In genomic region chr17:3993493-3994220, GRCh38 we compare ENCODE assay signal across 21 cellular contexts. TPM values are rescaled to one million over a fixed set of nuclear protein-coding genes. Genes with fewer than 3 reads are reported as not detected.
DNase-seq lines count a peak whose midpoint lies in the region; ATAC-seq, FAIRE-seq and TF ChIP-seq lines count a peak whose summit lies in the region.
"Had no signal": no experiment of that assay in that cellular context is flagged by ENCODE, and none has a peak within 500 bp of the region (broad histone marks: within the 10 kb centered on the region; RNA-seq: fewer than 3 reads in every experiment).

No MANE protein-coding gene starts in this region.

- no peaks in the 10 kb centered on the region for H4K20me1 ChIP-seq in HepG2 (ENCODE audit: insufficient read depth, low read length)
- H4K20me1 ChIP-seq: BLaER1 had no signal

- TF ChIP-seq CTCF in right lobe of liver (IDR thresholded peaks at IDR 0.05) (no peak), HepG2 (CRISPR knock-in tag; IDR thresholded peaks at IDR 0.05) (no peak)

- TF ChIP-seq EP300 in HepG2 (IDR thresholded peaks at IDR 0.05; ENCODE audit: low read depth in 2 of 2, low read length in 2 of 2) (no peak), HepG2 (CRISPR knock-in tag; IDR thresholded peaks at IDR 0.05; ENCODE audit: borderline replicate concordance) (no peak)

- no peak for ATAC-seq in right lobe of liver
- no peak for ATAC-seq in HepG2
- ATAC-seq: GM23338, T-helper 17 cell had no signal

- no peak overlapping the region for H3K9ac ChIP-seq in HepG2 (ENCODE audit: insufficient read depth, low read depth, low read length)
- H3K9ac ChIP-seq: BLaER1 had no signal

- no peak for FAIRE-seq in HepG2 (lab: Jason Lieb, UNC)

- DNase-seq in right lobe of liver (peak in 2 of 3 donors; percentile 9 to 15), HepG2 (ENCODE audit: low spot score) (no peak), SK-MEL-5 (ENCODE audit: low read depth, low spot score) (peak; percentile 47), islet precursor cell (peak; percentile 30), UCSD-AML1 (lab: John Stamatoyannopoulos, UW; ENCODE audit: unreplicated experiment) (no peak), KBM-7 (no peak), NCI-H82 treated with DMSO at 0.1 percent for 48 hours (lab: John Stamatoyannopoulos, UW; ENCODE audit: unreplicated experiment) (no peak), NCI-H1092 (lab: John Stamatoyannopoulos, UW) (no peak)
- DNase-seq: ACHN; activated CD4-positive, alpha-beta T cell treated with anti-CD3 and anti-CD28 coated beads, Interleukin-2, amount 50 U/mL, for 1 hour; Calu3; colonic mucosa; NCI-H1417; NCI-H510A treated with DMSO at 0.1 percent for 48 hours; stomach; T-helper 17 cell had no signal

- H3K79me2 ChIP-seq in HepG2 (ENCODE audit: insufficient read depth, low read length): no peaks in the 10 kb centered on the region

- H3K4me3 ChIP-seq in right lobe of liver: no peak overlapping the region
- no peak overlapping the region for H3K4me3 ChIP-seq in HepG2 (replicated peaks in 1 of 3; ENCODE audit: insufficient read depth in 1 of 3, low read depth in 2 of 3, low read length in 3 of 3)
- H3K4me3 ChIP-seq: BLaER1, colonic mucosa, GM23338, right atrium auricular region, stomach, upper lobe of left lung had no signal

- no peak overlapping the region for H3K27ac ChIP-seq in right lobe of liver
- H3K27ac ChIP-seq in HepG2 (ENCODE audit: extremely low read length, insufficient read depth, low read length): no peak overlapping the region
- H3K27ac ChIP-seq: BLaER1, colonic mucosa, HL-60, right atrium auricular region, stomach, upper lobe of left lung had no signal

- TF ChIP-seq RAD21 in HepG2 (CRISPR knock-in tag; IDR thresholded peaks at IDR 0.05): no peak

- no peaks in the 10 kb centered on the region for H3K36me3 ChIP-seq in right lobe of liver
- no peaks in the 10 kb centered on the region for H3K36me3 ChIP-seq in HepG2 (replicated peaks in 1 of 2; ENCODE audit: control insufficient read depth in 1 of 2, insufficient read depth in 2 of 2, low read length in 2 of 2)
- H3K36me3 ChIP-seq: BLaER1, colonic mucosa, right atrium auricular region, stomach, upper lobe of left lung had no signal

- CTCF ChIA-PET in HepG2 (lab: Yijun Ruan, JAX; ENCODE audit: low intra/inter-chr PET ratio, low total read pairs): no interaction called here

- WGBS in right lobe of liver (ENCODE audit: insufficient coverage, low coverage, low lambda C conversion rate, missing lambda C conversion rate): 83% methylated on average over 8 of the region's 8 CpGs
- WGBS in HepG2 (ENCODE audit: low lambda C conversion rate): 24% methylated on average over 4 of the region's 8 CpGs

- POLR2A ChIA-PET in HepG2 (lab: Yijun Ruan, JAX): no interaction called here

- no TSS peak for BruUV-seq in HepG2 (replicated peaks; lab: Mats Ljungman, UMichigan)

- H3K4me2 ChIP-seq in HepG2 (ENCODE audit: low read depth, low read length): no peak overlapping the region
- H3K4me2 ChIP-seq: BLaER1, GM23338 had no signal

- no peaks in the 10 kb centered on the region for H3K4me1 ChIP-seq in right lobe of liver
- H3K4me1 ChIP-seq in HepG2 (ENCODE audit: insufficient read depth, low read length): peaks cover 8% of the 10 kb centered on the region
- H3K4me1 ChIP-seq: BLaER1, colonic mucosa, upper lobe of left lung had no signal

- intact Hi-C loops in right lobe of liver (cut with DNase I) (no loop called here), HepG2 (cut with micrococcal nuclease; ENCODE audit: unreplicated experiment) (no loop called here)

- TF ChIP-seq POLR2A in right lobe of liver (IDR thresholded peaks at IDR 0.05): no peak
- no peak for TF ChIP-seq POLR2A in HepG2 (IDR thresholded peaks at IDR 0.05; ENCODE audit: insufficient read depth in 1 of 2, low read depth in 2 of 2, low read length in 2 of 2)

- no peaks in the 10 kb centered on the region for H3K9me3 ChIP-seq in right lobe of liver
- no peaks in the 10 kb centered on the region for H3K9me3 ChIP-seq in HepG2 (ENCODE audit: low read length)
- H3K9me3 ChIP-seq: colonic mucosa, upper lobe of left lung had no signal

- no peak overlapping the region for H2AFZ ChIP-seq in HepG2 (ENCODE audit: low read length)
- H2AFZ ChIP-seq: GM23338 had no signal

- in situ Hi-C loops in HepG2 (cut with HindIII; ENCODE audit: extremely low pct_ligation_motif_present, low pct_unique_long_range_greater_than_20kb): no loop called here
- in situ Hi-C loops in SK-MEL-5 (cut with HindIII; ENCODE audit: low pct_unique_long_range_greater_than_20kb, low sequenced_read_pairs): no loop called here
- in situ Hi-C loops in KBM-7 (cut with MboI; ENCODE audit: low pct_unique_long_range_greater_than_20kb, low sequenced_read_pairs): no loop called here

- no peaks in the 10 kb centered on the region for H3K27me3 ChIP-seq in right lobe of liver
- H3K27me3 ChIP-seq in HepG2 (ENCODE audit: control insufficient read depth in 1 of 2, insufficient read depth in 2 of 2, low read length in 2 of 2): peaks cover 0 to 3% of the 10 kb centered on the region in 2 experiments; a peak in 1 of 5 replicates
- H3K27me3 ChIP-seq: BLaER1, colonic mucosa, right atrium auricular region, upper lobe of left lung had no signal

TF ChIP-seq in HepG2, 621 proteins besides CTCF, POLR2A, EP300 and RAD21:
- TF ChIP-seq USF2 (IDR thresholded peaks at IDR 0.05; ENCODE audit: low read depth, low read length) (no peak), USF2 (CRISPR knock-in tag; IDR thresholded peaks at IDR 0.05; ENCODE audit: borderline replicate concordance) (no peak), MYC (CRISPR knock-in tag; IDR thresholded peaks at IDR 0.05; ENCODE audit: borderline replicate concordance) (no peak), RORA (CRISPR knock-in tag; IDR thresholded peaks at IDR 0.05) (no peak)

RNA-seq across cellular contexts. Expression of gene ATP2A3, which starts 29.4 kb away (rescaled TPM):
- total RNA-seq in right lobe of liver: 1 to 10 TPM; 1.5 to 4.3 (median 2.3) TPM
- not detected in 2 replicates for total RNA-seq in HepG2 (2016; rRNA removed; fragmentation: Illumina TruSeq; extraction: Trizol)
- total RNA-seq in HepG2 (2016; cell fraction: cytosol; rRNA removed; fragmentation: Illumina TruSeq; extraction: Trizol; ENCODE audit: low read depth): not detected in 2 replicates
- not detected in 2 replicates for total RNA-seq in HepG2 (2016; cell fraction: insoluble cytoplasmic fraction; rRNA removed; fragmentation: Illumina TruSeq; extraction: Trizol)
- not detected in 2 replicates for total RNA-seq in HepG2 (2016; cell fraction: membrane; rRNA removed; fragmentation: Illumina TruSeq; extraction: Trizol)
- total RNA-seq in HepG2 (2016; cell fraction: nucleus; rRNA removed; fragmentation: Illumina TruSeq; extraction: Trizol): not detected in 2 replicates
- polyA plus RNA-seq in HepG2 (2011; rRNA removed): 0.07 and 0.10 TPM in 2 replicates
- polyA plus RNA-seq in HepG2 (2011; cell fraction: cytosol; rRNA removed): 0.03 and 0.14 TPM in 2 replicates
- 0.16 and 0.40 TPM in 2 replicates for polyA plus RNA-seq in HepG2 (2011; cell fraction: nucleus; rRNA removed)
- 0.15 and 0.25 TPM in 2 replicates for polyA plus RNA-seq in HepG2 (2012)
- polyA plus RNA-seq in HepG2 (2016; cell fraction: cytosol; fragmentation: Illumina TruSeq; extraction: Trizol; ENCODE audit: low read depth): not detected in 2 replicates
- not detected in 2 replicates for polyA plus RNA-seq in HepG2 (2016; cell fraction: insoluble cytoplasmic fraction; fragmentation: Illumina TruSeq; extraction: Trizol; ENCODE audit: low read depth)
- not detected in 2 replicates for polyA plus RNA-seq in HepG2 (2016; cell fraction: membrane; fragmentation: Illumina TruSeq; extraction: Trizol; ENCODE audit: low read depth)
- not detected in 2 replicates for polyA plus RNA-seq in HepG2 (2016; cell fraction: nucleus; fragmentation: Illumina TruSeq; extraction: Trizol; ENCODE audit: insufficient read depth, low read depth)
- polyA minus RNA-seq in HepG2 (2011; rRNA and poly(A)+ RNA removed; ENCODE audit: low replicate concordance): 0.52 and 1.2 TPM in 2 replicates
- not detected in 2 replicates for polyA minus RNA-seq in HepG2 (2011; cell fraction: cytosol; rRNA and poly(A)+ RNA removed)
- polyA minus RNA-seq in HepG2 (2011; cell fraction: nucleus; rRNA and poly(A)+ RNA removed): 0.13 TPM in 1 of 2 replicates, not detected in the other
- total RNA-seq in SK-MEL-5 (2014; rRNA removed; shearing (Covaris generic)): 0.75 and 1.1 TPM in 2 replicates
- 6.5 and 10.1 TPM in 2 replicates for polyA plus RNA-seq in SK-MEL-5 (2015; cell fraction: cytosol; rRNA removed)
- polyA plus RNA-seq in SK-MEL-5 (2015; cell fraction: nucleus; rRNA removed): 8.3 and 15.2 TPM in 2 replicates

Comparison
In these comparisons a context has a peak if more than half of its experiments do, and no peak if none do; other contexts are left out.
1. DNase-seq: peak in right lobe of liver (2 of 3), SK-MEL-5 (single experiment) and islet precursor cell (single experiment); none in HepG2 (single experiment), UCSD-AML1 (single experiment), KBM-7 (single experiment), NCI-H82 treated with DMSO at 0.1 percent for 48 hours (single experiment) and NCI-H1092 (single experiment).